ENCODE assay signal across 1 cellular context in the genomic region with DNA sequence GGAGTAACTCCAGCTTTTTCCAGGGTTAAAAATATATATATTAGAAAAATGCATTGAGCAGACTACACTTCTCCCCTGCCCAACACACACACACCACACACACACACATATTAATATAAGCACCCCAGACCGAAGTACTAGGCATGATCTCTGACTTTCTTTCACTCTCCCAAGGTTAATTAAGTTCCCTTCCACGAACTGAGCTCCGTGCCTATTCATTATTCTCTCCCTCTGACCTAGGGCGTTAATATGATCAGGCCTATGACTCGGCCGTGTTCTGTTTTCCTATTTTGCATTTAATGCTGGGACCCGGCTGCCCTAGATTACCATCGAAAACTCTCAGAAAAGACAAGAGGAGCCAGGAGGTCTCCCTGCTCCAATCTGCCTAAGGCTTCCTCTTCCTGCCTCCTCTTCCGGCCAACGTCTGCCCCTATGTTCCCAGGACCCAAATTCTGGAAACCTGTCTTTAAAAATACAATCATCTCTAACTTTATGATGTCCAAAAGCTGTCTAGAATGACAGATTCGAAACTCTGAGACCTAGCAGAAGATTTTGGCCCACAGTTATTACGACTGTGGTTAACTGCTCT.
TF ChIP-seq lines count a peak whose summit lies in the region.

No MANE protein-coding gene starts in this region.

TF ChIP-seq in IMR-90, 13 proteins besides CTCF, POLR2A, EP300 and RAD21:
- TF ChIP-seq, protein P1, sequence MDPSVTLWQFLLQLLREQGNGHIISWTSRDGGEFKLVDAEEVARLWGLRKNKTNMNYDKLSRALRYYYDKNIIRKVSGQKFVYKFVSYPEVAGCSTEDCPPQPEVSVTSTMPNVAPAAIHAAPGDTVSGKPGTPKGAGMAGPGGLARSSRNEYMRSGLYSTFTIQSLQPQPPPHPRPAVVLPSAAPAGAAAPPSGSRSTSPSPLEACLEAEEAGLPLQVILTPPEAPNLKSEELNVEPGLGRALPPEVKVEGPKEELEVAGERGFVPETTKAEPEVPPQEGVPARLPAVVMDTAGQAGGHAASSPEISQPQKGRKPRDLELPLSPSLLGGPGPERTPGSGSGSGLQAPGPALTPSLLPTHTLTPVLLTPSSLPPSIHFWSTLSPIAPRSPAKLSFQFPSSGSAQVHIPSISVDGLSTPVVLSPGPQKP (IDR thresholded peaks at IDR 0.05; ENCODE audit: borderline replicate concordance, low read depth, low read length) = no peak
- TF ChIP-seq MAZ (IDR thresholded peaks at IDR 0.05; ENCODE audit: borderline replicate concordance, low read depth, low read length) (no peak), RFX5 (IDR thresholded peaks at IDR 0.05; ENCODE audit: low read depth, low read length) (no peak), CHD1 (IDR thresholded peaks at IDR 0.05; ENCODE audit: low read depth, low read length) (no peak), FOS (IDR thresholded peaks at IDR 0.05; ENCODE audit: low read depth, low read length) (no peak), SMC3 (IDR thresholded peaks at IDR 0.05; ENCODE audit: low read depth, low read length) (no peak), NFE2L2 (IDR thresholded peaks at IDR 0.05; ENCODE audit: low read depth, low read length) (no peak), RCOR1 (IDR thresholded peaks at IDR 0.05; ENCODE audit: insufficient replicate concordance, low read length) (no peak), MAFK (IDR thresholded peaks at IDR 0.05; ENCODE audit: low read depth, low read length) (no peak), MXI1 (IDR thresholded peaks at IDR 0.05; ENCODE audit: borderline replicate concordance, low read depth, low read length) (no peak), BHLHE40 (IDR thresholded peaks at IDR 0.05; ENCODE audit: low read depth, low read length) (no peak), CEBPB (IDR thresholded peaks at IDR 0.05; ENCODE audit: low read depth, low read length) (no peak)
- TF ChIP-seq, protein P2, sequence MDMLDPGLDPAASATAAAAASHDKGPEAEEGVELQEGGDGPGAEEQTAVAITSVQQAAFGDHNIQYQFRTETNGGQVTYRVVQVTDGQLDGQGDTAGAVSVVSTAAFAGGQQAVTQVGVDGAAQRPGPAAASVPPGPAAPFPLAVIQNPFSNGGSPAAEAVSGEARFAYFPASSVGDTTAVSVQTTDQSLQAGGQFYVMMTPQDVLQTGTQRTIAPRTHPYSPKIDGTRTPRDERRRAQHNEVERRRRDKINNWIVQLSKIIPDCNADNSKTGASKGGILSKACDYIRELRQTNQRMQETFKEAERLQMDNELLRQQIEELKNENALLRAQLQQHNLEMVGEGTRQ (IDR thresholded peaks at IDR 0.05; ENCODE audit: low read depth, low read length) = no peak
